8 cellular contexts compared by ENCODE assay signal in genomic region chr11:56624661-56625110, GRCh38. TPM values are rescaled to one million over a fixed set of nuclear protein-coding genes. Genes with fewer than 3 reads are reported as not detected.
DNase-seq lines count a peak whose midpoint lies in the region; ATAC-seq and TF ChIP-seq lines count a peak whose summit lies in the region.

No MANE protein-coding gene starts in this region.

- no peaks in the 10 kb centered on the region for H3K36me3 ChIP-seq in NT2/D1 (ENCODE audit: insufficient read depth, insufficient read length, low read length)
- H3K36me3 ChIP-seq in parathyroid adenoma (ENCODE audit: control insufficient read depth, insufficient read depth, low read length), result no peaks in the 10 kb centered on the region
- H3K36me3 ChIP-seq in gastrocnemius medialis, result no peaks in the 10 kb centered on the region
- H3K36me3 ChIP-seq in suprapubic skin, result no peaks in the 10 kb centered on the region

- intact Hi-C loops in gastrocnemius medialis (cut with DNase I; ENCODE audit: low total_unique reads), result no loop called here

- TF ChIP-seq CTCF in HFF-Myc (IDR thresholded peaks at IDR 0.05; ENCODE audit: low read depth, low read length, missing control alignments) (no peak), parathyroid adenoma (IDR thresholded peaks at IDR 0.05) (peak; percentile 6), gastrocnemius medialis (IDR thresholded peaks at IDR 0.05 in 4 of 5, conservative IDR thresholded peaks at IDR 0.05 in 1 of 5) (no peak), suprapubic skin (IDR thresholded peaks at IDR 0.05) (peak in 1 of 2 donors; percentile 23)

- no peak overlapping the region for H3K9ac ChIP-seq in NT2/D1 (ENCODE audit: insufficient read length, low read depth)
- H3K9ac ChIP-seq in parathyroid adenoma, result no peak overlapping the region

- no peak for ATAC-seq in gastrocnemius medialis

- TF ChIP-seq EP300 in suprapubic skin (IDR thresholded peaks at IDR 0.05), result no peak

- H3K4me1 ChIP-seq in NT2/D1 (ENCODE audit: insufficient read depth, insufficient read length), result no peaks in the 10 kb centered on the region
- H3K4me1 ChIP-seq in parathyroid adenoma, result no peaks in the 10 kb centered on the region
- no peaks in the 10 kb centered on the region for H3K4me1 ChIP-seq in gastrocnemius medialis
- no peaks in the 10 kb centered on the region for H3K4me1 ChIP-seq in suprapubic skin

- H3K27ac ChIP-seq in parathyroid adenoma, result no peak overlapping the region
- H3K27ac ChIP-seq in gastrocnemius medialis, result no peak overlapping the region
- H3K27ac ChIP-seq in suprapubic skin, result no peak overlapping the region

- no peak for TF ChIP-seq POLR2A in erythroblast (IDR thresholded peaks at IDR 0.05; ENCODE audit: low read length)
- TF ChIP-seq POLR2A in gastrocnemius medialis (IDR thresholded peaks at IDR 0.05), result no peak
- no peak for TF ChIP-seq POLR2A in suprapubic skin (IDR thresholded peaks at IDR 0.05)

- no peaks in the 10 kb centered on the region for H3K79me2 ChIP-seq in parathyroid adenoma

- no peaks in the 10 kb centered on the region for H3K9me3 ChIP-seq in NT2/D1 (ENCODE audit: insufficient read depth, low read length)
- no peaks in the 10 kb centered on the region for H3K9me3 ChIP-seq in parathyroid adenoma (ENCODE audit: control insufficient read depth, low read length)
- no peaks in the 10 kb centered on the region for H3K9me3 ChIP-seq in gastrocnemius medialis
- no peaks in the 10 kb centered on the region for H3K9me3 ChIP-seq in suprapubic skin

- H3K4me3 ChIP-seq in HFF-Myc (replicated peaks; ENCODE audit: low read depth, low read length) (no peak overlapping the region), NT2/D1 (ENCODE audit: insufficient read length, low read depth) (no peak overlapping the region), parathyroid adenoma (ENCODE audit: low read depth, low read length) (no peak overlapping the region), gastrocnemius medialis (no peak overlapping the region), suprapubic skin (no peak overlapping the region)

- no peak overlapping the region for H3K4me2 ChIP-seq in parathyroid adenoma (ENCODE audit: low read length)

- H3K27me3 ChIP-seq in NT2/D1 (ENCODE audit: insufficient read depth, insufficient read length) (no peaks in the 10 kb centered on the region), parathyroid adenoma (ENCODE audit: control insufficient read depth, insufficient read depth, low read length) (no peaks in the 10 kb centered on the region), gastrocnemius medialis (no peaks in the 10 kb centered on the region), suprapubic skin (no peaks in the 10 kb centered on the region)

- WGBS in suprapubic skin, result 9% methylated on average over 3 of the region's 3 CpGs

- DNase-seq in ELR (ENCODE audit: low read depth), result peak; percentile 67
- DNase-seq in HFF-Myc (ENCODE audit: extremely low read depth, low read depth), result peak; percentile 1
- DNase-seq in NT2/D1 (ENCODE audit: low read depth, low spot score), result peak; percentile 68
- peak; percentile 5 to 28 for DNase-seq in erythroblast (lab: John Stamatoyannopoulos, UW)
- no peak for DNase-seq in SHP77 treated with DMSO at 0.1 percent for 48 hours (lab: John Stamatoyannopoulos, UW)
- DNase-seq in gastrocnemius medialis, result no peak
- no peak for DNase-seq in suprapubic skin (ENCODE audit: low spot score in 2 of 2)

- H2AFZ ChIP-seq in parathyroid adenoma, result no peak overlapping the region

- in situ Hi-C loops in gastrocnemius medialis (cut with MboI; ENCODE audit: low sequenced_read_pairs in 4 of 4), result no loop called here

RNA-seq across cellular contexts. Expression of gene OR5M1, which starts 10.0 kb away (rescaled TPM):
- not detected for total RNA-seq in gastrocnemius medialis
- total RNA-seq in suprapubic skin, result not detected

RNA-seq across cellular contexts. Expression of gene OR5AP2, which starts 17.6 kb away (rescaled TPM):
- total RNA-seq in gastrocnemius medialis (not detected), suprapubic skin (not detected)

RNA-seq across cellular contexts. Expression of gene OR5AR1, which starts 38.8 kb away (rescaled TPM):
- not detected for total RNA-seq in gastrocnemius medialis
- not detected for total RNA-seq in suprapubic skin

RNA-seq across cellular contexts. Expression of gene OR5M10, which starts 47.2 kb away (rescaled TPM):
- not detected for total RNA-seq in gastrocnemius medialis
- total RNA-seq in suprapubic skin, result not detected

Comparison
In these comparisons a context has a peak if more than half of its experiments do, and no peak if none do; other contexts are left out.
1. DNase-seq: peak in ELR (single experiment), HFF-Myc (single experiment), NT2/D1 (single experiment) and erythroblast (2 of 2); none in SHP77 treated with DMSO at 0.1 percent for 48 hours (single experiment), gastrocnemius medialis (0 of 2) and suprapubic skin (0 of 2).